In genomic region chr1:54028306-54029251, GRCh38 we compare ENCODE assay signal across 17 cellular contexts. TPM values are rescaled to one million over a fixed set of nuclear protein-coding genes. Genes with fewer than 3 reads are reported as not detected.
DNase-seq lines count a peak whose midpoint lies in the region; ATAC-seq, FAIRE-seq and TF ChIP-seq lines count a peak whose summit lies in the region.
"Had no signal": no experiment of that assay in that cellular context is flagged by ENCODE, and none has a peak within 500 bp of the region (broad histone marks: within the 10 kb centered on the region; RNA-seq: fewer than 3 reads in every experiment).

No MANE protein-coding gene starts in this region.

- in situ Hi-C loops in SK-MEL-5 (cut with HindIII; ENCODE audit: low pct_unique_long_range_greater_than_20kb, low sequenced_read_pairs), result no loop called here
- in situ Hi-C loops in HepG2 (cut with HindIII; ENCODE audit: extremely low pct_ligation_motif_present, low pct_unique_long_range_greater_than_20kb), result no loop called here

- no peak overlapping the region for H3K4me3 Mint-ChIP-seq in stimulated activated effector memory CD8-positive, alpha-beta T cell treated with anti-CD3 and anti-CD28 coated beads, Interleukin-12 subunit alpha, Interleukin-12 subunit beta, amount 100 ng/mL, for 72 hours
- H3K4me3 Mint-ChIP-seq: activated naive CD8-positive, alpha-beta T cell treated with anti-CD3 and anti-CD28 coated beads, Interleukin-2, amount 10 ng/mL, durations not matched to agents 7 days and 5 days had no signal

- no peaks in the 10 kb centered on the region for H3K79me2 ChIP-seq in HepG2 (ENCODE audit: insufficient read depth, low read length)

- peak overlapping the region; percentile 0 for H3K27ac ChIP-seq in cingulate gyrus (ENCODE audit: low read depth, low read length)
- peak overlapping the region; percentile 62 for H3K27ac ChIP-seq in HepG2 (ENCODE audit: extremely low read length, insufficient read depth, low read length)
- H3K27ac ChIP-seq: colonic mucosa, esophagus squamous epithelium had no signal

- TF ChIP-seq CTCF in HepG2 (CRISPR knock-in tag; IDR thresholded peaks at IDR 0.05), result no peak

- no peaks in the 10 kb centered on the region for H3K27me3 ChIP-seq in HepG2 (ENCODE audit: control insufficient read depth in 1 of 2, insufficient read depth in 2 of 2, low read length in 2 of 2)
- H3K27me3 ChIP-seq: colonic mucosa, esophagus squamous epithelium had no signal

- peaks cover 4% of the 10 kb centered on the region for H3K4me1 Mint-ChIP-seq in stimulated activated effector memory CD8-positive, alpha-beta T cell treated with anti-CD3 and anti-CD28 coated beads, Interleukin-12 subunit alpha, Interleukin-12 subunit beta, amount 100 ng/mL, for 72 hours
- H3K4me1 Mint-ChIP-seq: activated naive CD8-positive, alpha-beta T cell treated with anti-CD3 and anti-CD28 coated beads, Interleukin-2, amount 10 ng/mL, durations not matched to agents 7 days and 5 days had no signal

- H3K9me3 Mint-ChIP-seq in stimulated activated effector memory CD8-positive, alpha-beta T cell treated with anti-CD3 and anti-CD28 coated beads, Interleukin-12 subunit alpha, Interleukin-12 subunit beta, amount 100 ng/mL, for 72 hours, result no peaks in the 10 kb centered on the region
- H3K9me3 Mint-ChIP-seq: activated naive CD8-positive, alpha-beta T cell treated with anti-CD3 and anti-CD28 coated beads, Interleukin-2, amount 10 ng/mL, durations not matched to agents 7 days and 5 days had no signal

- POLR2A ChIA-PET in HepG2 (lab: Yijun Ruan, JAX), result interaction anchor here (1.2 to 2.9 kb wide), 3 partner anchors 10 to 24 kb away, joined by 8 to 12 read pairs (median 11); partner anchors contain the start of genes LDLRAD1, TCEANC2 and TMEM59

- peak; percentile 65 for FAIRE-seq in HepG2 (lab: Jason Lieb, UNC)
- FAIRE-seq: GM19239, urothelium cell line had no signal

- BruUV-seq in HepG2 (replicated peaks; lab: Mats Ljungman, UMichigan), result no TSS peak

- TF ChIP-seq EP300 in HepG2 (IDR thresholded peaks at IDR 0.05; ENCODE audit: low read depth in 2 of 2, low read length in 2 of 2) (peak in 1 of 2 experiments; percentile 6; a peak in 1 of 4 replicates), HepG2 (CRISPR knock-in tag; IDR thresholded peaks at IDR 0.05; ENCODE audit: borderline replicate concordance) (no peak)

- H2AFZ ChIP-seq in HepG2 (ENCODE audit: low read length), result no peak overlapping the region

- H4K20me1 ChIP-seq in HepG2 (ENCODE audit: insufficient read depth, low read length), result no peaks in the 10 kb centered on the region

- peak overlapping the region; percentile 38 for H3K27ac Mint-ChIP-seq in stimulated activated effector memory CD8-positive, alpha-beta T cell treated with anti-CD3 and anti-CD28 coated beads, Interleukin-12 subunit alpha, Interleukin-12 subunit beta, amount 100 ng/mL, for 72 hours
- H3K27ac Mint-ChIP-seq: activated naive CD8-positive, alpha-beta T cell treated with anti-CD3 and anti-CD28 coated beads, Interleukin-2, amount 10 ng/mL, durations not matched to agents 7 days and 5 days had no signal

- 2% methylated on average over 3 of the region's 3 CpGs for WGBS in HepG2 (ENCODE audit: low lambda C conversion rate)

- DNase-seq in SK-MEL-5 (ENCODE audit: low read depth, low spot score), result peak; percentile 91
- DNase-seq in HepG2 (ENCODE audit: low spot score), result peak; percentile 80
- DNase-seq in stimulated activated effector memory CD8-positive, alpha-beta T cell treated with anti-CD3 and anti-CD28 coated beads, Interleukin-12 subunit alpha, Interleukin-12 subunit beta, amount 100 ng/mL, for 72 hours (ENCODE audit: low spot score in 2 of 2), result no peak
- DNase-seq in kidney glomerular epithelial cell (lab: John Stamatoyannopoulos, UW), result no peak
- DNase-seq: activated naive CD8-positive, alpha-beta T cell treated with anti-CD3 and anti-CD28 coated beads, Interleukin-2, amount 10 ng/mL, durations not matched to agents 7 days and 5 days; colonic mucosa; esophagus squamous epithelium; GF-D8; NCI-H226; PC-3; stimulated activated CD4-positive, alpha-beta T cell treated with anti-CD3 and anti-CD28 coated beads, Interleukin-1b, Interleukin-23, amount 100 ng/mL, for 48 hours; T-helper 1 cell had no signal

- H3K36me3 ChIP-seq in HepG2 (replicated peaks in 1 of 2; ENCODE audit: control insufficient read depth in 1 of 2, insufficient read depth in 2 of 2, low read length in 2 of 2), result peaks cover 0 to 6% of the 10 kb centered on the region in 2 experiments; a peak in 1 of 5 replicates
- H3K36me3 ChIP-seq: colonic mucosa had no signal

- TF ChIP-seq POLR2A in HepG2 (IDR thresholded peaks at IDR 0.05; ENCODE audit: insufficient read depth in 1 of 2, low read depth in 2 of 2, low read length in 2 of 2), result no peak

- no peak for TF ChIP-seq RAD21 in HepG2 (CRISPR knock-in tag; IDR thresholded peaks at IDR 0.05)

- intact Hi-C loops in HepG2 (cut with micrococcal nuclease; ENCODE audit: unreplicated experiment), result loop anchor here (5.0 kb wide), 1 partner anchor 36 kb away; no protein-coding TSS in a partner anchor

- H3K9me3 ChIP-seq in HepG2 (ENCODE audit: low read length), result no peaks in the 10 kb centered on the region
- H3K9me3 ChIP-seq: colonic mucosa, esophagus squamous epithelium had no signal

- CTCF ChIA-PET in HepG2 (lab: Yijun Ruan, JAX; ENCODE audit: low intra/inter-chr PET ratio, low total read pairs), result no interaction called here

- H3K9ac ChIP-seq in HepG2 (ENCODE audit: insufficient read depth, low read depth, low read length), result peak overlapping the region; percentile 46

- peak overlapping the region; percentile 82 for H3K4me2 ChIP-seq in HepG2 (ENCODE audit: low read depth, low read length)

- peak overlapping the region; percentile 4 to 43 (median 23) for H3K4me3 ChIP-seq in HepG2 (replicated peaks in 1 of 3; ENCODE audit: insufficient read depth in 1 of 3, low read depth in 2 of 3, low read length in 3 of 3)
- H3K4me3 ChIP-seq: colonic mucosa, esophagus squamous epithelium had no signal

- peaks cover 38% of the 10 kb centered on the region for H3K4me1 ChIP-seq in HepG2 (ENCODE audit: insufficient read depth, low read length)
- H3K4me1 ChIP-seq: colonic mucosa, esophagus squamous epithelium had no signal

- peaks cover 55% of the 10 kb centered on the region for H3K36me3 Mint-ChIP-seq in stimulated activated effector memory CD8-positive, alpha-beta T cell treated with anti-CD3 and anti-CD28 coated beads, Interleukin-12 subunit alpha, Interleukin-12 subunit beta, amount 100 ng/mL, for 72 hours

- ATAC-seq in HepG2, result peak; percentile 83
- ATAC-seq in stimulated activated effector memory CD8-positive, alpha-beta T cell treated with anti-CD3 and anti-CD28 coated beads, Interleukin-12 subunit alpha, Interleukin-12 subunit beta, amount 100 ng/mL, for 72 hours, result no peak
- ATAC-seq in HG03139 (IDR thresholded peaks at IDR 0.05; ENCODE audit: unreplicated experiment), result no peak
- ATAC-seq in GM21423 (IDR thresholded peaks at IDR 0.05; ENCODE audit: unreplicated experiment), result no peak
- ATAC-seq: PC-3 had no signal

RNA-seq across cellular contexts. Expression of gene LDLRAD1, which starts 10.6 kb away (rescaled TPM):
- not detected in 2 replicates for total RNA-seq in SK-MEL-5 (2014; rRNA removed; shearing (Covaris generic))
- not detected in 2 replicates for polyA plus RNA-seq in SK-MEL-5 (2015; cell fraction: cytosol; rRNA removed)
- not detected in 2 replicates for polyA plus RNA-seq in SK-MEL-5 (2015; cell fraction: nucleus; rRNA removed)
- total RNA-seq in HepG2 (2016; rRNA removed; fragmentation: Illumina TruSeq; extraction: Trizol), result 1.2 and 2.5 TPM in 2 replicates
- total RNA-seq in HepG2 (2016; cell fraction: cytosol; rRNA removed; fragmentation: Illumina TruSeq; extraction: Trizol; ENCODE audit: low read depth), result 0.71 and 0.79 TPM in 2 replicates
- total RNA-seq in HepG2 (2016; cell fraction: insoluble cytoplasmic fraction; rRNA removed; fragmentation: Illumina TruSeq; extraction: Trizol), result 1.6 and 2.3 TPM in 2 replicates
- total RNA-seq in HepG2 (2016; cell fraction: membrane; rRNA removed; fragmentation: Illumina TruSeq; extraction: Trizol), result 1.5 and 2.4 TPM in 2 replicates
- 0.94 and 2.2 TPM in 2 replicates for total RNA-seq in HepG2 (2016; cell fraction: nucleus; rRNA removed; fragmentation: Illumina TruSeq; extraction: Trizol)
- 13.5 and 14.0 TPM in 2 replicates for polyA plus RNA-seq in HepG2 (2011; rRNA removed)
- 9.6 and 10.4 TPM in 2 replicates for polyA plus RNA-seq in HepG2 (2011; cell fraction: cytosol; rRNA removed)
- polyA plus RNA-seq in HepG2 (2011; cell fraction: nucleus; rRNA removed), result 8.7 and 8.8 TPM in 2 replicates
- polyA plus RNA-seq in HepG2 (2012), result 2.3 and 3.2 TPM in 2 replicates
- polyA plus RNA-seq in HepG2 (2016; cell fraction: cytosol; fragmentation: Illumina TruSeq; extraction: Trizol; ENCODE audit: low read depth), result 0.84 and 1.0 TPM in 2 replicates
- polyA plus RNA-seq in HepG2 (2016; cell fraction: insoluble cytoplasmic fraction; fragmentation: Illumina TruSeq; extraction: Trizol; ENCODE audit: low read depth), result 2.2 and 2.3 TPM in 2 replicates
- 1.7 and 2.9 TPM in 2 replicates for polyA plus RNA-seq in HepG2 (2016; cell fraction: membrane; fragmentation: Illumina TruSeq; extraction: Trizol; ENCODE audit: low read depth)
- 4.1 and 4.2 TPM in 2 replicates for polyA plus RNA-seq in HepG2 (2016; cell fraction: nucleus; fragmentation: Illumina TruSeq; extraction: Trizol; ENCODE audit: insufficient read depth, low read depth)
- polyA minus RNA-seq in HepG2 (2011; rRNA and poly(A)+ RNA removed; ENCODE audit: low replicate concordance), result 9.7 TPM in 1 of 2 replicates, not detected in the other
- polyA minus RNA-seq in HepG2 (2011; cell fraction: cytosol; rRNA and poly(A)+ RNA removed), result 2.0 and 2.6 TPM in 2 replicates
- 2.6 and 4.4 TPM in 2 replicates for polyA minus RNA-seq in HepG2 (2011; cell fraction: nucleus; rRNA and poly(A)+ RNA removed)
- total RNA-seq: activated naive CD8-positive, alpha-beta T cell treated with anti-CD3 and anti-CD28 coated beads, Interleukin-2, amount 10 ng/mL, durations not matched to agents 7 days and 5 days; PC-3 had no signal

RNA-seq across cellular contexts. Expression of gene TMEM59, which starts 24.4 kb away (rescaled TPM):
- 535 and 546 TPM in 2 replicates for total RNA-seq in SK-MEL-5 (2014; rRNA removed; shearing (Covaris generic))
- 333 and 351 TPM in 2 replicates for polyA plus RNA-seq in SK-MEL-5 (2015; cell fraction: cytosol; rRNA removed)
- polyA plus RNA-seq in SK-MEL-5 (2015; cell fraction: nucleus; rRNA removed), result 50.9 and 54.7 TPM in 2 replicates
- 98.2 and 147 TPM in 2 replicates for total RNA-seq in HepG2 (2016; rRNA removed; fragmentation: Illumina TruSeq; extraction: Trizol)
- total RNA-seq in HepG2 (2016; cell fraction: cytosol; rRNA removed; fragmentation: Illumina TruSeq; extraction: Trizol; ENCODE audit: low read depth), result 69.6 and 74.1 TPM in 2 replicates
- total RNA-seq in HepG2 (2016; cell fraction: insoluble cytoplasmic fraction; rRNA removed; fragmentation: Illumina TruSeq; extraction: Trizol), result 103 and 155 TPM in 2 replicates
- 71.1 and 72.1 TPM in 2 replicates for total RNA-seq in HepG2 (2016; cell fraction: membrane; rRNA removed; fragmentation: Illumina TruSeq; extraction: Trizol)
- 118 and 122 TPM in 2 replicates for total RNA-seq in HepG2 (2016; cell fraction: nucleus; rRNA removed; fragmentation: Illumina TruSeq; extraction: Trizol)
- 354 and 363 TPM in 2 replicates for polyA plus RNA-seq in HepG2 (2011; rRNA removed)
- 200 and 292 TPM in 2 replicates for polyA plus RNA-seq in HepG2 (2011; cell fraction: cytosol; rRNA removed)
- 51.7 and 67.8 TPM in 2 replicates for polyA plus RNA-seq in HepG2 (2011; cell fraction: nucleus; rRNA removed)
- 215 and 233 TPM in 2 replicates for polyA plus RNA-seq in HepG2 (2012)
- 60.3 and 66.9 TPM in 2 replicates for polyA plus RNA-seq in HepG2 (2016; cell fraction: cytosol; fragmentation: Illumina TruSeq; extraction: Trizol; ENCODE audit: low read depth)
- 85.0 and 92.7 TPM in 2 replicates for polyA plus RNA-seq in HepG2 (2016; cell fraction: insoluble cytoplasmic fraction; fragmentation: Illumina TruSeq; extraction: Trizol; ENCODE audit: low read depth)
- 53.7 and 61.9 TPM in 2 replicates for polyA plus RNA-seq in HepG2 (2016; cell fraction: membrane; fragmentation: Illumina TruSeq; extraction: Trizol; ENCODE audit: low read depth)
- polyA plus RNA-seq in HepG2 (2016; cell fraction: nucleus; fragmentation: Illumina TruSeq; extraction: Trizol; ENCODE audit: insufficient read depth, low read depth), result 154 and 158 TPM in 2 replicates
- polyA minus RNA-seq in HepG2 (2011; rRNA and poly(A)+ RNA removed; ENCODE audit: low replicate concordance), result 163 and 204 TPM in 2 replicates
- 93.6 and 117 TPM in 2 replicates for polyA minus RNA-seq in HepG2 (2011; cell fraction: cytosol; rRNA and poly(A)+ RNA removed)
- polyA minus RNA-seq in HepG2 (2011; cell fraction: nucleus; rRNA and poly(A)+ RNA removed), result 36.6 and 61.8 TPM in 2 replicates

RNA-seq across cellular contexts. Expression of gene TCEANC2, which starts 24.8 kb away (rescaled TPM):
- total RNA-seq in SK-MEL-5 (2014; rRNA removed; shearing (Covaris generic)), result 2.7 and 3.9 TPM in 2 replicates
- 2.9 and 4.6 TPM in 2 replicates for polyA plus RNA-seq in SK-MEL-5 (2015; cell fraction: cytosol; rRNA removed)
- 5.7 and 6.2 TPM in 2 replicates for polyA plus RNA-seq in SK-MEL-5 (2015; cell fraction: nucleus; rRNA removed)
- total RNA-seq in HepG2 (2016; rRNA removed; fragmentation: Illumina TruSeq; extraction: Trizol), result 5.0 and 6.1 TPM in 2 replicates
- total RNA-seq in HepG2 (2016; cell fraction: cytosol; rRNA removed; fragmentation: Illumina TruSeq; extraction: Trizol; ENCODE audit: low read depth), result 0.51 and 0.88 TPM in 2 replicates
- total RNA-seq in HepG2 (2016; cell fraction: insoluble cytoplasmic fraction; rRNA removed; fragmentation: Illumina TruSeq; extraction: Trizol), result 4.8 and 6.8 TPM in 2 replicates
- total RNA-seq in HepG2 (2016; cell fraction: membrane; rRNA removed; fragmentation: Illumina TruSeq; extraction: Trizol), result 1.6 and 1.8 TPM in 2 replicates
- 2.0 and 3.7 TPM in 2 replicates for total RNA-seq in HepG2 (2016; cell fraction: nucleus; rRNA removed; fragmentation: Illumina TruSeq; extraction: Trizol)
- polyA plus RNA-seq in HepG2 (2011; rRNA removed), result 3.6 and 3.8 TPM in 2 replicates
- 2.2 and 2.3 TPM in 2 replicates for polyA plus RNA-seq in HepG2 (2011; cell fraction: cytosol; rRNA removed)
- polyA plus RNA-seq in HepG2 (2011; cell fraction: nucleus; rRNA removed), result 3.6 and 4.3 TPM in 2 replicates
- polyA plus RNA-seq in HepG2 (2012), result 1.6 and 2.4 TPM in 2 replicates
- 0.37 and 0.94 TPM in 2 replicates for polyA plus RNA-seq in HepG2 (2016; cell fraction: cytosol; fragmentation: Illumina TruSeq; extraction: Trizol; ENCODE audit: low read depth)
- polyA plus RNA-seq in HepG2 (2016; cell fraction: insoluble cytoplasmic fraction; fragmentation: Illumina TruSeq; extraction: Trizol; ENCODE audit: low read depth), result 5.2 and 8.7 TPM in 2 replicates
- 1.3 and 1.5 TPM in 2 replicates for polyA plus RNA-seq in HepG2 (2016; cell fraction: membrane; fragmentation: Illumina TruSeq; extraction: Trizol; ENCODE audit: low read depth)
- 3.7 and 5.4 TPM in 2 replicates for polyA plus RNA-seq in HepG2 (2016; cell fraction: nucleus; fragmentation: Illumina TruSeq; extraction: Trizol; ENCODE audit: insufficient read depth, low read depth)
- polyA minus RNA-seq in HepG2 (2011; rRNA and poly(A)+ RNA removed; ENCODE audit: low replicate concordance), result 4.6 and 9.1 TPM in 2 replicates
- 1.5 and 2.2 TPM in 2 replicates for polyA minus RNA-seq in HepG2 (2011; cell fraction: cytosol; rRNA and poly(A)+ RNA removed)
- polyA minus RNA-seq in HepG2 (2011; cell fraction: nucleus; rRNA and poly(A)+ RNA removed), result 4.4 and 5.6 TPM in 2 replicates

Comparison
In these comparisons a context has a peak if more than half of its experiments do, and no peak if none do; other contexts are left out.
1. DNase-seq: peak in SK-MEL-5 (single experiment) and HepG2 (single experiment); none in stimulated activated effector memory CD8-positive, alpha-beta T cell treated with anti-CD3 and anti-CD28 coated beads, Interleukin-12 subunit alpha, Interleukin-12 subunit beta, amount 100 ng/mL, for 72 hours (0 of 2) and kidney glomerular epithelial cell (single experiment).